ENCODE assay signal across 23 cellular contexts in the genomic region with DNA sequence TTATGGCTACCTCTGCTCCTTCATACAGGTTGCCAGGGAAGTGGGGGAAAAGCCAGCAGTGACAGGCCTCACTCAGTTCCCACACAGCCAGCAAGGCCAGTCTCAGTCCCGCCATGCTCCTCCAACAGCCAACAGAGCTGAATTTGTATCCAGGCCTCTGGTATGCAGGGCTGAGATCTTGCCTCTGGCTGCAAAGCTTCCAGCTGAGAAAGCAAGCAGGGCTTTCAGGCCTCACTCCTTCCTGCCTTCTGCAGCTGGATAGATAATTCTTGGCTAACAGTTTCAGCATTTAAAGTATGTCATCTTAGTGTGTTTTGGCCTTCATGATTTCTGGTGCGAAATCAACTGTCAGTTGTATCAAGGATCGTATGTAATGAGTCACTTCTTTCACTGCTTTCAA.
DNase-seq lines count a peak whose midpoint lies in the region; ATAC-seq and TF ChIP-seq lines count a peak whose summit lies in the region.
"Had no signal": no experiment of that assay in that cellular context is flagged by ENCODE, and none has a peak within 500 bp of the region (broad histone marks: within the 10 kb centered on the region; RNA-seq: fewer than 3 reads in every experiment).

No MANE protein-coding gene starts in this region.

- TF ChIP-seq CTCF in AG10803 (conservative IDR thresholded peaks at IDR 0.05; ENCODE audit: low read length) = no peak
- TF ChIP-seq CTCF in epithelial cell of esophagus (IDR thresholded peaks at IDR 0.05; ENCODE audit: insufficient read depth, low read depth, low read length, missing control alignments) = no peak
- no peak for TF ChIP-seq CTCF in upper lobe of right lung (IDR thresholded peaks at IDR 0.05)

- H3K4me3 ChIP-seq in AG10803 (ENCODE audit: low read length) = no peak overlapping the region
- no peak overlapping the region for H3K4me3 ChIP-seq in SK-N-MC
- no peak overlapping the region for H3K4me3 ChIP-seq in epithelial cell of esophagus (ENCODE audit: low read length)
- no peak overlapping the region for H3K4me3 ChIP-seq in mesenchymal stem cell (ENCODE audit: insufficient read depth in 1 of 2, low read depth in 1 of 2, low read length in 2 of 2)
- no peak overlapping the region for H3K4me3 ChIP-seq in Karpas-422 (ENCODE audit: low read length)
- no peak overlapping the region for H3K4me3 ChIP-seq in upper lobe of right lung
- H3K4me3 ChIP-seq: cardiac muscle cell, right atrium auricular region, suprapubic skin had no signal

- H3K79me1 ChIP-seq in mesenchymal stem cell (replicated peaks; ENCODE audit: low read length, poor library complexity, severe bottlenecking) = no peaks in the 10 kb centered on the region

- no peak overlapping the region for H2BK5ac ChIP-seq in mesenchymal stem cell (ENCODE audit: low read depth, low read length, poor library complexity, severe bottlenecking)

- H3K4me1 ChIP-seq in mesenchymal stem cell (ENCODE audit: control insufficient read depth, insufficient read depth, low read depth, low read length) (peaks cover 3% of the 10 kb centered on the region), Karpas-422 (ENCODE audit: low read length) (peaks cover 1% of the 10 kb centered on the region), upper lobe of right lung (no peaks in the 10 kb centered on the region)
- H3K4me1 ChIP-seq: right atrium auricular region, suprapubic skin had no signal

- no peaks in the 10 kb centered on the region for H3K79me2 ChIP-seq in Karpas-422 (ENCODE audit: low read length)

- H2AFZ ChIP-seq in mesenchymal stem cell (ENCODE audit: low read depth, low read length) = no peak overlapping the region
- no peak overlapping the region for H2AFZ ChIP-seq in Karpas-422 (ENCODE audit: low read length)

- 90% methylated on average over 3 of the region's 3 CpGs for WGBS in mesenchymal stem cell

- H4K20me1 ChIP-seq in Karpas-422 (ENCODE audit: insufficient read depth, low read depth, low read length) = no peaks in the 10 kb centered on the region

- no peak overlapping the region for H4K91ac ChIP-seq in mesenchymal stem cell (ENCODE audit: low read length)

- H4K8ac ChIP-seq in mesenchymal stem cell (ENCODE audit: low read length) = no peak overlapping the region

- H3K36me3 ChIP-seq in SK-N-MC (ENCODE audit: insufficient read depth, low read length) = no peaks in the 10 kb centered on the region
- H3K36me3 ChIP-seq in mesenchymal stem cell (ENCODE audit: control insufficient read depth in 1 of 2, insufficient read depth in 2 of 2, low read depth in 1 of 2, low read length in 2 of 2) = no peaks in the 10 kb centered on the region
- peaks cover 5% of the 10 kb centered on the region; the same call in 1 of the 2 replicates for H3K36me3 ChIP-seq in Karpas-422 (ENCODE audit: insufficient read depth, low read length)
- H3K36me3 ChIP-seq in upper lobe of right lung = no peaks in the 10 kb centered on the region
- H3K36me3 ChIP-seq: cardiac muscle cell, right atrium auricular region, suprapubic skin had no signal

- H3K9me2 ChIP-seq in Karpas-422 (replicated peaks; ENCODE audit: insufficient read depth, low read length) = no peaks in the 10 kb centered on the region

- no peak overlapping the region for H3K23ac ChIP-seq in mesenchymal stem cell (ENCODE audit: low read length in 2 of 2)

- H2AK5ac ChIP-seq in mesenchymal stem cell (ENCODE audit: low read length, severe bottlenecking) = no peak overlapping the region

- H3K4ac ChIP-seq in mesenchymal stem cell (ENCODE audit: low read depth in 1 of 2, low read length in 2 of 2) = no peak overlapping the region

- peak overlapping the region; percentile 22 for H3K9ac ChIP-seq in SK-N-MC (ENCODE audit: insufficient read length)
- H3K9ac ChIP-seq in mesenchymal stem cell (ENCODE audit: low read length) = peak overlapping the region; percentile 18
- H3K9ac ChIP-seq in Karpas-422 (ENCODE audit: low read length) = no peak overlapping the region

- DNase-seq in AG10803 (ENCODE audit: low read depth) (peak; percentile 24), SK-N-MC (ENCODE audit: low read depth, low spot score) (no peak), epithelial cell of esophagus (ENCODE audit: low read depth) (peak; percentile 0), mesenchymal stem cell (peak; percentile 1), NCI-H510A treated with DMSO at 0.1 percent for 48 hours (lab: John Stamatoyannopoulos, UW) (no peak), Karpas-422 (no peak), medulla oblongata (ENCODE audit: extremely low spot score) (no peak), upper lobe of right lung (no peak)
- DNase-seq: activated CD4-positive, alpha-beta T cell treated with anti-CD3 and anti-CD28 coated beads, Interleukin-2, amount 50 U/mL, for 1 hour; activated CD8-positive, alpha-beta memory T cell treated with anti-CD3 and anti-CD28 coated beads, Interleukin-2, amount 50 U/mL, for 48 hours; DMS 273 treated with DMSO at 0.1 percent for 48 hours; glutamatergic neuron; KBM-7; MV-4-11; NCI-H1694; NCI-H2171 treated with DMSO at 0.1 percent for 48 hours; NCI-H748 treated with DMSO at 0.1 percent for 48 hours; SHP77; T-cell had no signal

- H3K27me3 ChIP-seq in mesenchymal stem cell (ENCODE audit: control insufficient read depth in 1 of 2, insufficient read depth in 1 of 2, low read length in 2 of 2) (no peaks in the 10 kb centered on the region), Karpas-422 (ENCODE audit: low read length) (no peaks in the 10 kb centered on the region), upper lobe of right lung (no peaks in the 10 kb centered on the region)
- H3K27me3 ChIP-seq: cardiac muscle cell, right atrium auricular region, suprapubic skin had no signal

- no peak overlapping the region for H3K4me2 ChIP-seq in mesenchymal stem cell (ENCODE audit: low read length, poor library complexity, severe bottlenecking)
- H3K4me2 ChIP-seq in Karpas-422 (ENCODE audit: low read depth, low read length, poor library complexity, severe bottlenecking) = no peak overlapping the region

- H3K18ac ChIP-seq in mesenchymal stem cell (ENCODE audit: low read depth in 1 of 2, low read length in 2 of 2) = no peak overlapping the region

- H2BK12ac ChIP-seq in mesenchymal stem cell (ENCODE audit: low read length in 2 of 2) = no peak overlapping the region

- ATAC-seq in upper lobe of right lung = no peak
- ATAC-seq: T-cell had no signal

- intact Hi-C loops in upper lobe of right lung (cut with DNase I) = no loop called here

- H3K27ac ChIP-seq in SK-N-MC (peak overlapping the region; percentile 91), mesenchymal stem cell (ENCODE audit: low read length, poor library complexity, severe bottlenecking) (peak overlapping the region; percentile 10), Karpas-422 (ENCODE audit: low read length) (no peak overlapping the region), upper lobe of right lung (no peak overlapping the region)
- H3K27ac ChIP-seq: C4-2B, cardiac muscle cell, right atrium auricular region, suprapubic skin had no signal

- H3K9me3 ChIP-seq in SK-N-MC (ENCODE audit: low read depth, low read length) (no peaks in the 10 kb centered on the region), mesenchymal stem cell (ENCODE audit: control insufficient read depth, low read length) (peaks cover 4% of the 10 kb centered on the region), Karpas-422 (ENCODE audit: low read length) (peaks cover 15% of the 10 kb centered on the region), upper lobe of right lung (no peaks in the 10 kb centered on the region)
- H3K9me3 ChIP-seq: suprapubic skin had no signal

- no peak overlapping the region for H3K14ac ChIP-seq in mesenchymal stem cell (ENCODE audit: low read length in 2 of 2)

- H2BK15ac ChIP-seq in mesenchymal stem cell (ENCODE audit: low read depth, poor library complexity, severe bottlenecking) = no peak overlapping the region

- no peak overlapping the region for H2BK120ac ChIP-seq in mesenchymal stem cell (ENCODE audit: low read depth, low read length)

Comparison
In these comparisons a context has a peak if more than half of its experiments do, and no peak if none do; other contexts are left out.
1. DNase-seq: peak in AG10803 (single experiment), epithelial cell of esophagus (single experiment) and mesenchymal stem cell (single experiment); none in SK-N-MC (single experiment), NCI-H510A treated with DMSO at 0.1 percent for 48 hours (single experiment), Karpas-422 (single experiment), medulla oblongata (single experiment) and upper lobe of right lung (single experiment).
2. H3K27ac ChIP-seq: peak in SK-N-MC (single experiment) and mesenchymal stem cell (single experiment); none in Karpas-422 (single experiment) and upper lobe of right lung (single experiment).